ENCODE assay signal across 15 cellular contexts in genomic region chr7:149199234-149199990, GRCh38. TPM values are rescaled to one million over a fixed set of nuclear protein-coding genes. Genes with fewer than 3 reads are reported as not detected.
DNase-seq lines count a peak whose midpoint lies in the region; ATAC-seq and TF ChIP-seq lines count a peak whose summit lies in the region.
"Had no signal": no experiment of that assay in that cellular context is flagged by ENCODE, and none has a peak within 500 bp of the region (broad histone marks: within the 10 kb centered on the region; RNA-seq: fewer than 3 reads in every experiment).

No MANE protein-coding gene starts in this region.

- H3K9me3 ChIP-seq in testis: no peaks in the 10 kb centered on the region
- H3K9me3 ChIP-seq: mucosa of descending colon, tibial nerve had no signal

- no peaks in the 10 kb centered on the region for H3K36me3 ChIP-seq in testis (ENCODE audit: low read depth, missing control alignments)

- intact Hi-C loops in Calu3 (cut with micrococcal nuclease; ENCODE audit: unreplicated experiment) (loop anchor here (5.0 kb wide), 2 partner anchors 52 to 72 kb away; partner anchors contain the start of genes ZNF398 and ZNF425), testis (cut with DNase I; ENCODE audit: low total_unique reads) (no loop called here)
- intact Hi-C loops in activated T-helper 1 cell treated with anti-CD3 and anti-CD28 coated beads, Interleukin-12 subunit alpha, Interleukin-12 subunit beta, Interleukin-2, Interleukin-4 antibody, amounts not matched to agents 30 ng/mL and 10 ng/mL and 1 ng/mL, durations not matched to agents 14 hours and 24 hours and 36 hours (cut with micrococcal nuclease): loop anchor here (5.0 to 10.0 kb wide), 4 partner anchors 63 to 425 kb away; partner anchors contain the start of genes ZNF746 and ZNF783

- H3K27me3 ChIP-seq in testis: no peaks in the 10 kb centered on the region
- H3K27me3 ChIP-seq: tibial nerve had no signal

- TF ChIP-seq POLR2A in testis (IDR thresholded peaks at IDR 0.05): no peak

- peaks cover 33% of the 10 kb centered on the region for H3K4me1 Mint-ChIP-seq in Calu3 (ENCODE audit: low read depth, unreplicated experiment)
- H3K4me1 Mint-ChIP-seq in activated T-helper 1 cell treated with anti-CD3 and anti-CD28 coated beads, Interleukin-12 subunit alpha, Interleukin-12 subunit beta, Interleukin-2, Interleukin-4 antibody, amounts not matched to agents 30 ng/mL and 10 ng/mL and 1 ng/mL, durations not matched to agents 14 hours and 24 hours and 36 hours (ENCODE audit: low read depth): peaks cover 72% of the 10 kb centered on the region

- H3K27ac ChIP-seq in testis: no peak overlapping the region
- H3K27ac ChIP-seq: tibial nerve had no signal

- H3K4me3 Mint-ChIP-seq in Calu3 (ENCODE audit: low read depth, unreplicated experiment): no peak overlapping the region
- H3K4me3 Mint-ChIP-seq in activated T-helper 1 cell treated with anti-CD3 and anti-CD28 coated beads, Interleukin-12 subunit alpha, Interleukin-12 subunit beta, Interleukin-2, Interleukin-4 antibody, amounts not matched to agents 30 ng/mL and 10 ng/mL and 1 ng/mL, durations not matched to agents 14 hours and 24 hours and 36 hours: peak overlapping the region; percentile 3

- TSS peak; percentile 7 for BruUV-seq in Calu3 (replicated peaks; lab: Mats Ljungman, UMichigan)

- CTCF ChIA-PET in Calu3 (lab: Charles Lee): no interaction called here

- DNase-seq in A172 (ENCODE audit: low spot score) (peak; percentile 13), Calu3 (no peak), fibroblast of pulmonary artery (ENCODE audit: low read depth) (peak; percentile 43), testis (no peak), hippocampal formation (lab: John Stamatoyannopoulos, UW) (no peak)
- no peak for DNase-seq in activated T-helper 1 cell treated with anti-CD3 and anti-CD28 coated beads, Interleukin-12 subunit alpha, Interleukin-12 subunit beta, Interleukin-2, Interleukin-4 antibody, amounts not matched to agents 30 ng/mL and 10 ng/mL and 1 ng/mL, durations not matched to agents 14 hours and 24 hours and 36 hours (ENCODE audit: low spot score)
- no peak for DNase-seq in stimulated activated CD4-positive, alpha-beta T cell treated with anti-CD3 and anti-CD28 coated beads, Interleukin-4, amount 100 ng/mL, for 4 hours
- DNase-seq: activated CD4-positive, CD25-positive, alpha-beta regulatory T cell; activated T-cell treated with anti-CD3 and anti-CD28 coated beads, Interleukin-2, amount 50 U/mL, for 4 hours; mucosa of descending colon; NCI-H1105; NCI-H345; OCI-M1 had no signal

- H3K4me3 ChIP-seq in fibroblast of pulmonary artery (replicated peaks; ENCODE audit: low read depth, low read length) (no peak overlapping the region), testis (no peak overlapping the region)
- H3K4me3 ChIP-seq: mucosa of descending colon, tibial nerve had no signal

- no peaks in the 10 kb centered on the region for H3K27me3 Mint-ChIP-seq in Calu3 (ENCODE audit: unreplicated experiment)
- H3K27me3 Mint-ChIP-seq in activated T-helper 1 cell treated with anti-CD3 and anti-CD28 coated beads, Interleukin-12 subunit alpha, Interleukin-12 subunit beta, Interleukin-2, Interleukin-4 antibody, amounts not matched to agents 30 ng/mL and 10 ng/mL and 1 ng/mL, durations not matched to agents 14 hours and 24 hours and 36 hours (ENCODE audit: insufficient read depth): no peaks in the 10 kb centered on the region

- H3K27ac Mint-ChIP-seq in Calu3 (ENCODE audit: unreplicated experiment): no peak overlapping the region
- peak overlapping the region; percentile 27 for H3K27ac Mint-ChIP-seq in activated T-helper 1 cell treated with anti-CD3 and anti-CD28 coated beads, Interleukin-12 subunit alpha, Interleukin-12 subunit beta, Interleukin-2, Interleukin-4 antibody, amounts not matched to agents 30 ng/mL and 10 ng/mL and 1 ng/mL, durations not matched to agents 14 hours and 24 hours and 36 hours

- H3K4me1 ChIP-seq in testis: peaks cover 9% of the 10 kb centered on the region

- WGBS in testis, 2 donors: 95 to 96% methylated on average over 6 of the region's 6 CpGs

- no peak for TF ChIP-seq CTCF in Calu3 (IDR thresholded peaks at IDR 0.05; ENCODE audit: unreplicated experiment)
- no peak for TF ChIP-seq CTCF in fibroblast of pulmonary artery (IDR thresholded peaks at IDR 0.05; ENCODE audit: low read length, missing control alignments)
- TF ChIP-seq CTCF in testis (IDR thresholded peaks at IDR 0.05): no peak

- ATAC-seq in HG02763 (IDR thresholded peaks at IDR 0.05; ENCODE audit: unreplicated experiment): no peak
- ATAC-seq: activated T-cell treated with anti-CD3 and anti-CD28 coated beads, Interleukin-2, amount 50 U/mL, for 4 hours; mucosa of descending colon had no signal

- peaks cover 81% of the 10 kb centered on the region for H3K36me3 Mint-ChIP-seq in Calu3 (ENCODE audit: insufficient read depth, unreplicated experiment)
- H3K36me3 Mint-ChIP-seq in activated T-helper 1 cell treated with anti-CD3 and anti-CD28 coated beads, Interleukin-12 subunit alpha, Interleukin-12 subunit beta, Interleukin-2, Interleukin-4 antibody, amounts not matched to agents 30 ng/mL and 10 ng/mL and 1 ng/mL, durations not matched to agents 14 hours and 24 hours and 36 hours (ENCODE audit: low read depth): peaks cover 51% of the 10 kb centered on the region

- H3K9me3 Mint-ChIP-seq in Calu3 (ENCODE audit: low read depth, unreplicated experiment): no peaks in the 10 kb centered on the region
- H3K9me3 Mint-ChIP-seq in activated T-helper 1 cell treated with anti-CD3 and anti-CD28 coated beads, Interleukin-12 subunit alpha, Interleukin-12 subunit beta, Interleukin-2, Interleukin-4 antibody, amounts not matched to agents 30 ng/mL and 10 ng/mL and 1 ng/mL, durations not matched to agents 14 hours and 24 hours and 36 hours: no peaks in the 10 kb centered on the region
- H3K9me3 Mint-ChIP-seq: activated T-cell treated with anti-CD3 and anti-CD28 coated beads, Interleukin-2, amount 50 U/mL, for 4 hours had no signal

RNA-seq across cellular contexts. Expression of gene ZNF282, which starts 4.1 kb away (rescaled TPM):
- total RNA-seq in A172 (2014; rRNA removed; shearing (Covaris generic)): 18.0 and 19.1 TPM in 2 replicates
- 40.3 and 45.2 TPM in 2 replicates for total RNA-seq in Calu3 (2022)
- total RNA-seq in activated T-helper 1 cell treated with anti-CD3 and anti-CD28 coated beads, Interleukin-12 subunit alpha, Interleukin-12 subunit beta, Interleukin-2, Interleukin-4 antibody, amounts not matched to agents 30 ng/mL and 10 ng/mL and 1 ng/mL, durations not matched to agents 14 hours and 24 hours and 36 hours: 49.4 and 55.8 TPM in 2 replicates
- 10 to 100 TPM; 12.2 to 17.6 TPM for total RNA-seq in testis
- 9.6 TPM for polyA plus RNA-seq in testis (ENCODE audit: insufficient read depth, low read depth, low replicate concordance)

RNA-seq across cellular contexts. Expression of gene ZNF212, which starts 40.0 kb away (rescaled TPM):
- total RNA-seq in A172 (2014; rRNA removed; shearing (Covaris generic)): 2.7 and 4.0 TPM in 2 replicates
- total RNA-seq in Calu3 (2022) (17.2 and 18.5 TPM in 2 replicates), testis (10 to 100 TPM; 23.1 to 24.2 TPM)
- 15.0 and 17.8 TPM in 2 replicates for total RNA-seq in activated T-helper 1 cell treated with anti-CD3 and anti-CD28 coated beads, Interleukin-12 subunit alpha, Interleukin-12 subunit beta, Interleukin-2, Interleukin-4 antibody, amounts not matched to agents 30 ng/mL and 10 ng/mL and 1 ng/mL, durations not matched to agents 14 hours and 24 hours and 36 hours
- polyA plus RNA-seq in testis (ENCODE audit: insufficient read depth, low read depth, low replicate concordance): 17.2 TPM

RNA-seq across cellular contexts. Expression of gene ZNF398, which starts 52.2 kb away (rescaled TPM):
- total RNA-seq in A172 (2014; rRNA removed; shearing (Covaris generic)): 7.3 and 9.2 TPM in 2 replicates
- total RNA-seq in Calu3 (2022) (14.6 and 17.0 TPM in 2 replicates), testis (10 to 100 TPM; 25.3 to 35.3 TPM)
- total RNA-seq in activated T-helper 1 cell treated with anti-CD3 and anti-CD28 coated beads, Interleukin-12 subunit alpha, Interleukin-12 subunit beta, Interleukin-2, Interleukin-4 antibody, amounts not matched to agents 30 ng/mL and 10 ng/mL and 1 ng/mL, durations not matched to agents 14 hours and 24 hours and 36 hours: 14.1 and 14.4 TPM in 2 replicates
- 29.4 TPM for polyA plus RNA-seq in testis (ENCODE audit: insufficient read depth, low read depth, low replicate concordance)

Comparison
In these comparisons a context has a peak if more than half of its experiments do, and no peak if none do; other contexts are left out.
1. DNase-seq: peak in A172 (single experiment) and fibroblast of pulmonary artery (single experiment); none in Calu3 (single experiment), activated T-helper 1 cell treated with anti-CD3 and anti-CD28 coated beads, Interleukin-12 subunit alpha, Interleukin-12 subunit beta, Interleukin-2, Interleukin-4 antibody, amounts not matched to agents 30 ng/mL and 10 ng/mL and 1 ng/mL, durations not matched to agents 14 hours and 24 hours and 36 hours (single experiment), stimulated activated CD4-positive, alpha-beta T cell treated with anti-CD3 and anti-CD28 coated beads, Interleukin-4, amount 100 ng/mL, for 4 hours (0 of 2), testis (single experiment) and hippocampal formation (0 of 2).